ENCODE assay signal across 20 cellular contexts in the genomic region with DNA sequence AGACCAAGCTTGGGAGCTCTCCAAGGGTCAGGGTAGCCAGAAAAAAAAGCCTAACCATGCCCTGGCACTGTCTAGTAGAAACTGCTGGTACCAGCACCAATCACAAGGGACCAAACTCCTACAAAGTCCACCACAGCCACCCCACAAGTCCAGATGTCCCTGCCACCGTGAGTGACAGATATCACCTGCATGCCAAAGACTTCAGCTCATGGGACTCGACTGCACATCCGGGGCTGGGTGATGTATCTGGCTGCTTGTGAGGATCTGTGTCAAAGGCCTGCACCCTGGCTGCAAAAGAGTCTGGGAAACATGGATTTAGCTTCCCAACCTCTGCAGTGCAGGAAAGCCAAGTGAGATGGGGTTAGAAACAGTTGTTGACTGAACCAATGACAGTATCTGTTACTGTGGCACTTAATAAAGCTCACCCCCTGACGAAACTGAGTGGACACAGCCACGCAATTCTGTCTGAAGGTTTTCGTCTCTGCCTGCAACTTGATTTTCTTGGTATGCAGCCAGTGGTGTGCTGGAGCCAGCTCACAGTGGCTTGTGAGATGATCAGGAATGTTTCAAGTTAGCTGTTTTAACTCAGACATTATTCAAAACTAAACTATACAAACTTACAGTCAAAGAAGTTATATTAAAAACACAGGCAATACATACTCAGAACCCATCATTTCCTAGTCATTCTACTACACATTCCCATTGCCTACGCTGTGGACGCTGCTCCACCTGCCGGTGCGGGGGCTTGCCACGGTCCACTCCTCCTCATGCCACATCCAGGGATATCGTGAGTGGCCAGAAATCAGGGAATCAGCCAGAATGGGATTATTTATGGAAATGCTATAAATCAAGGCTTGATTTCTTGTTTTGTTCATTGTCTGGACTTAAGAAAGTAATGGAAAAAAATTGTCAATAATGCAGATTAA. TPM values are rescaled to one million over a fixed set of nuclear protein-coding genes. Genes with fewer than 3 reads are reported as not detected.
DNase-seq lines count a peak whose midpoint lies in the region; ATAC-seq and TF ChIP-seq lines count a peak whose summit lies in the region.
"Had no signal": no experiment of that assay in that cellular context is flagged by ENCODE, and none has a peak within 500 bp of the region (broad histone marks: within the 10 kb centered on the region; RNA-seq: fewer than 3 reads in every experiment).

No MANE protein-coding gene starts in this region.

- DNase-seq in HFFc6 (peak; percentile 22), chondrocyte (ENCODE audit: low spot score) (no peak), iris pigment epithelial cell (ENCODE audit: low read depth) (peak; percentile 71), tibial artery (peak; percentile 41 to 82), HuH-7 (ENCODE audit: low spot score) (no peak)
- DNase-seq in natural killer cell treated with Interleukin-12 subunit alpha and Interleukin-12 subunit beta and Interleukin-15 and Interleukin-18, amount 100 ng/mL, for 72 hours (ENCODE audit: low spot score): no peak
- DNase-seq: activated CD4-positive, alpha-beta T cell treated with anti-CD3 and anti-CD28 coated beads for 1 hour; activated T-cell treated with anti-CD3 and anti-CD28 coated beads, Interleukin-2, amount 50 U/mL, for 4 hours; amniotic stem cell; effector CD4-positive, alpha-beta T cell; GDM1; NCI-H2081 treated with DMSO at 0.1 percent for 48 hours; NCI-H748 treated with DMSO at 0.1 percent for 48 hours had no signal

- H3K27ac ChIP-seq in tibial artery: peak overlapping the region; percentile 30
- H3K27ac ChIP-seq: RWPE1, thoracic aorta had no signal

- H3K9me3 Mint-ChIP-seq in HFFc6 (no peaks in the 10 kb centered on the region), chondrocyte (ENCODE audit: low read depth) (no peaks in the 10 kb centered on the region)
- H3K9me3 Mint-ChIP-seq in natural killer cell treated with Interleukin-12 subunit alpha and Interleukin-12 subunit beta and Interleukin-15 and Interleukin-18, amount 100 ng/mL, for 72 hours: no peaks in the 10 kb centered on the region
- H3K9me3 Mint-ChIP-seq: activated T-cell treated with anti-CD3 and anti-CD28 coated beads, Interleukin-2, amount 50 U/mL, for 4 hours; T-helper 1 cell treated with Interleukin-12 subunit alpha and Interleukin-12 subunit beta and Interleukin-4 antibody, amounts not matched to agents 30 μg/mL and 1 μg/mL, for 36 hours had no signal

- TF ChIP-seq CTCF in HFFc6 (IDR thresholded peaks at IDR 0.05) (no peak), chondrocyte (IDR thresholded peaks at IDR 0.05) (no peak), tibial artery (IDR thresholded peaks at IDR 0.05) (no peak)

- H3K27ac Mint-ChIP-seq in HFFc6 (no peak overlapping the region), chondrocyte (ENCODE audit: unreplicated experiment) (peak overlapping the region; percentile 62)
- H3K27ac Mint-ChIP-seq in natural killer cell treated with Interleukin-12 subunit alpha and Interleukin-12 subunit beta and Interleukin-15 and Interleukin-18, amount 100 ng/mL, for 72 hours: no peak overlapping the region
- H3K27ac Mint-ChIP-seq: T-helper 1 cell treated with Interleukin-12 subunit alpha and Interleukin-12 subunit beta and Interleukin-4 antibody, amounts not matched to agents 30 μg/mL and 1 μg/mL, for 36 hours had no signal

- H3K36me3 Mint-ChIP-seq in HFFc6 (ENCODE audit: low read depth) (no peaks in the 10 kb centered on the region), chondrocyte (ENCODE audit: low read depth) (no peaks in the 10 kb centered on the region)
- H3K36me3 Mint-ChIP-seq in natural killer cell treated with Interleukin-12 subunit alpha and Interleukin-12 subunit beta and Interleukin-15 and Interleukin-18, amount 100 ng/mL, for 72 hours: no peaks in the 10 kb centered on the region

- H3K4me1 Mint-ChIP-seq in HFFc6 (ENCODE audit: low read depth) (no peaks in the 10 kb centered on the region), chondrocyte (ENCODE audit: low read depth) (peaks cover 44% of the 10 kb centered on the region)
- no peaks in the 10 kb centered on the region for H3K4me1 Mint-ChIP-seq in natural killer cell treated with Interleukin-12 subunit alpha and Interleukin-12 subunit beta and Interleukin-15 and Interleukin-18, amount 100 ng/mL, for 72 hours (ENCODE audit: low read depth in 2 of 2)

- H3K27me3 ChIP-seq in tibial artery: peaks cover 0 to 4% of the 10 kb centered on the region in 2 donors

- H3K4me1 ChIP-seq in tibial artery: peaks cover 0 to 44% (median 12%) of the 10 kb centered on the region in 4 donors

- intact Hi-C loops in tibial artery (cut with DNase I; ENCODE audit: low total_unique reads): no loop called here

- H3K4me3 Mint-ChIP-seq in HFFc6 (no peak overlapping the region), chondrocyte (ENCODE audit: unreplicated experiment) (no peak overlapping the region)
- no peak overlapping the region for H3K4me3 Mint-ChIP-seq in natural killer cell treated with Interleukin-12 subunit alpha and Interleukin-12 subunit beta and Interleukin-15 and Interleukin-18, amount 100 ng/mL, for 72 hours
- H3K4me3 Mint-ChIP-seq: activated T-cell treated with anti-CD3 and anti-CD28 coated beads, Interleukin-2, amount 50 U/mL, for 4 hours; T-helper 1 cell treated with Interleukin-12 subunit alpha and Interleukin-12 subunit beta and Interleukin-4 antibody, amounts not matched to agents 30 μg/mL and 1 μg/mL, for 36 hours had no signal

- no peaks in the 10 kb centered on the region for H3K9me3 ChIP-seq in tibial artery
- H3K9me3 ChIP-seq: thoracic aorta had no signal

- ATAC-seq in natural killer cell treated with Interleukin-12 subunit alpha and Interleukin-12 subunit beta and Interleukin-15 and Interleukin-18, amount 100 ng/mL, for 72 hours: no peak
- no peak for ATAC-seq in HG02759 (IDR thresholded peaks at IDR 0.05; ENCODE audit: unreplicated experiment)
- ATAC-seq: activated T-cell treated with anti-CD3 and anti-CD28 coated beads, Interleukin-2, amount 50 U/mL, for 4 hours had no signal

- H3K36me3 ChIP-seq in tibial artery: no peaks in the 10 kb centered on the region
- H3K36me3 ChIP-seq: thoracic aorta had no signal

- H3K4me3 ChIP-seq in tibial artery: no peak overlapping the region
- H3K4me3 ChIP-seq: thoracic aorta had no signal

- H3K27me3 Mint-ChIP-seq in HFFc6 (ENCODE audit: insufficient read depth) (peaks cover 44% of the 10 kb centered on the region), chondrocyte (ENCODE audit: low read depth) (peaks cover 8% of the 10 kb centered on the region)
- peaks cover 26 to 33% of the 10 kb centered on the region in 2 donors for H3K27me3 Mint-ChIP-seq in natural killer cell treated with Interleukin-12 subunit alpha and Interleukin-12 subunit beta and Interleukin-15 and Interleukin-18, amount 100 ng/mL, for 72 hours

RNA-seq across cellular contexts. Expression of gene ZNF488, which starts 9.2 kb away (rescaled TPM):
- under 1 TPM in 3 of 6 experiments, not detected in 3; 0.05 to 0.07 (median 0.07) TPM for total RNA-seq in HFFc6 (2021; fragmentation: NEBNext Ultra II Directional; extraction: Animal tissue kit (Norgen Biotek cat#: 25700))
- total RNA-seq in chondrocyte: 0.10 to 1.1 TPM (median 0.17 TPM) in 3 replicates
- total RNA-seq in natural killer cell treated with Interleukin-12 subunit alpha and Interleukin-12 subunit beta and Interleukin-15 and Interleukin-18, amount 100 ng/mL, for 72 hours: not detected
- total RNA-seq: mononuclear cell, posterior vena cava, thoracic aorta had no signal

RNA-seq across cellular contexts. Expression of gene RBP3, which starts 26.7 kb away (rescaled TPM):
- total RNA-seq in HFFc6 (2021; fragmentation: NEBNext Ultra II Directional; extraction: Animal tissue kit (Norgen Biotek cat#: 25700)): not detected
- total RNA-seq in chondrocyte: not detected in 3 replicates
- total RNA-seq in natural killer cell treated with Interleukin-12 subunit alpha and Interleukin-12 subunit beta and Interleukin-15 and Interleukin-18, amount 100 ng/mL, for 72 hours: not detected
- total RNA-seq: activated T-cell treated with anti-CD3 and anti-CD28 coated beads, Interleukin-2, amount 50 U/mL, for 4 hours; MCF 10A; mononuclear cell; posterior vena cava; thoracic aorta had no signal

RNA-seq across cellular contexts. Expression of gene GDF2, which starts 52.6 kb away (rescaled TPM):
- total RNA-seq in HFFc6 (2021; fragmentation: NEBNext Ultra II Directional; extraction: Animal tissue kit (Norgen Biotek cat#: 25700)): not detected
- not detected in 3 replicates for total RNA-seq in chondrocyte
- not detected for total RNA-seq in natural killer cell treated with Interleukin-12 subunit alpha and Interleukin-12 subunit beta and Interleukin-15 and Interleukin-18, amount 100 ng/mL, for 72 hours
- total RNA-seq: activated T-cell treated with anti-CD3 and anti-CD28 coated beads, Interleukin-2, amount 50 U/mL, for 4 hours; MCF 10A; mononuclear cell; posterior vena cava; thoracic aorta had no signal

Comparison
In these comparisons a context has a peak if more than half of its experiments do, and no peak if none do; other contexts are left out.
1. DNase-seq: peak in HFFc6 (single experiment), iris pigment epithelial cell (single experiment) and tibial artery (2 of 2); none in chondrocyte (single experiment), natural killer cell treated with Interleukin-12 subunit alpha and Interleukin-12 subunit beta and Interleukin-15 and Interleukin-18, amount 100 ng/mL, for 72 hours (single experiment) and HuH-7 (single experiment).